Comparison of ENCODE assay signal across 4 cellular contexts in genomic region chr20:3605386-3605886, GRCh38. TPM values are rescaled to one million over a fixed set of nuclear protein-coding genes. Genes with fewer than 3 reads are reported as not detected.
"Had no signal": no experiment of that assay in that cellular context is flagged by ENCODE, and none has a peak within 500 bp of the region (broad histone marks: within the 10 kb centered on the region; RNA-seq: fewer than 3 reads in every experiment).

No MANE protein-coding gene starts in this region.

RNA-seq across cellular contexts. Expression of gene GFRA4, which starts 57.8 kb away (rescaled TPM):
- total RNA-seq: LHCN-M2, M059J, MCF 10A, NCI-H460 had no signal
